12 cellular contexts compared by ENCODE assay signal in the genomic region with DNA sequence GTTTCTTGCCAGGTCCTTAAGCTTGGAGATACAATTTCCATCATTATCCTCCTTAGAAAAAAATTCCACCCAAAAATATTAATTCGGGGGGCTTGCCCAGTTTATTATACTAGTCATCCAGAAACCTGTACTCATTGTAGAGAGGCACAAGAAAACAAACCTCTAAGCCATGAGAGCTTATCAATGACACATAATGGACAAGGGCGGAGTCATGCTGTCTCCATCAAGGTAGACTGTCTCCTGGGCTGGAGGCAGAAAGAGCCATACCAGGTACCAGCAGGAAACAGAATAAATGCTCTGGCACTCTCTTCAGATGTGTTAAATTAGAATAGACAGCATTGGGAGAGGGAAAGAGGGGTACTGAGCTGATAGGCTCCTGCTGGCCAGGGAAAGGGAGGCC.
A peak's percentile ranks its signal among the peaks of the same experiment; 100 is the strongest.
DNase-seq lines count a peak whose midpoint lies in the region; ATAC-seq and TF ChIP-seq lines count a peak whose summit lies in the region.
"Had no signal": no experiment of that assay in that cellular context is flagged by ENCODE, and none has a peak within 500 bp of the region (broad histone marks: within the 10 kb centered on the region; RNA-seq: fewer than 3 reads in every experiment).

No MANE protein-coding gene starts in this region.

- H3K27me3 ChIP-seq in SJSA1 (replicated peaks) (no peaks in the 10 kb centered on the region), duodenal mucosa (ENCODE audit: control insufficient read depth in 1 of 2, insufficient read depth in 2 of 2, low read length in 2 of 2) (no peaks in the 10 kb centered on the region), smooth muscle cell (ENCODE audit: low read depth) (no peaks in the 10 kb centered on the region), aorta (ENCODE audit: control insufficient read depth in 1 of 2, insufficient read depth in 2 of 2, low read length in 1 of 2) (no peaks in the 10 kb centered on the region)

- peak overlapping the region; percentile 34 for H3K4me2 ChIP-seq in smooth muscle cell

- no peaks in the 10 kb centered on the region for H3K79me2 ChIP-seq in smooth muscle cell (ENCODE audit: low read depth)

- no peak overlapping the region for H3K9ac ChIP-seq in duodenal mucosa (ENCODE audit: low read depth in 1 of 2, low read length in 2 of 2)
- peak overlapping the region; percentile 35 for H3K9ac ChIP-seq in smooth muscle cell (ENCODE audit: low read depth)

- TF ChIP-seq CTCF in smooth muscle cell (IDR thresholded peaks at IDR 0.05; ENCODE audit: borderline replicate concordance, insufficient read depth, poor library complexity, severe bottlenecking): no peak

- intact Hi-C loops in aorta (cut with DNase I): no loop called here

- H3K36me3 ChIP-seq in SJSA1 (0 out of 2 replicates have a peak, but pooled peaks cover 2% of the 10 kb centered on the region), duodenal mucosa (ENCODE audit: control insufficient read depth in 1 of 2, insufficient read depth in 2 of 2, low read length in 2 of 2) (peaks cover 0 to 4% of the 10 kb centered on the region in 2 donors), smooth muscle cell (ENCODE audit: low read depth) (no peaks in the 10 kb centered on the region), aorta (ENCODE audit: control insufficient read depth in 1 of 2, insufficient read depth in 2 of 2, low read length in 1 of 2) (no peaks in the 10 kb centered on the region)

- 100% methylated on average over 2 of the region's 2 CpGs for WGBS in smooth muscle cell (ENCODE audit: low lambda C conversion rate)
- 96% methylated on average over 2 of the region's 2 CpGs for WGBS in aorta, 2 donors

- peak; percentile 18 for DNase-seq in activated CD4-positive, alpha-beta T cell treated with anti-CD3 and anti-CD28 coated beads for 48 hours
- no peak for DNase-seq in activated CD4-positive, alpha-beta T cell treated with anti-CD3 and anti-CD28 coated beads, Interleukin-2, amount 50 U/mL, for 4 hours
- DNase-seq in SJSA1 (ENCODE audit: low read depth in 1 of 2, low spot score in 2 of 2): no peak
- DNase-seq in smooth muscle cell (lab: John Stamatoyannopoulos, UW; ENCODE audit: unreplicated experiment): no peak
- no peak for DNase-seq in NCI-H1436 (lab: John Stamatoyannopoulos, UW)
- DNase-seq in aorta: no peak
- DNase-seq: ACHN, DMS53, MV-4-11, NCI-H446 treated with DMSO at 0.1 percent for 48 hours had no signal

- no peak overlapping the region for H2AFZ ChIP-seq in smooth muscle cell (ENCODE audit: low read depth)

- H4K20me1 ChIP-seq in smooth muscle cell (ENCODE audit: low read depth): no peaks in the 10 kb centered on the region

- peak overlapping the region; percentile 86 for H3K27ac ChIP-seq in SJSA1
- peak overlapping the region; percentile 60 for H3K27ac ChIP-seq in duodenal mucosa (ENCODE audit: low read depth, low read length)
- peak overlapping the region; percentile 83 for H3K27ac ChIP-seq in smooth muscle cell (ENCODE audit: low read depth)
- no peak overlapping the region for H3K27ac ChIP-seq in aorta (ENCODE audit: low read depth in 1 of 2, low read length in 2 of 2)

- peaks cover 25% of the 10 kb centered on the region for H3F3A ChIP-seq in smooth muscle cell (ENCODE audit: low read depth)

- H3K4me1 ChIP-seq in SJSA1 (replicated peaks): peaks cover 56% of the 10 kb centered on the region
- H3K4me1 ChIP-seq in duodenal mucosa (ENCODE audit: control insufficient read depth in 1 of 2, insufficient read depth in 2 of 2, low read length in 2 of 2): peaks cover 59 to 60% of the 10 kb centered on the region in 2 donors
- H3K4me1 ChIP-seq in smooth muscle cell (ENCODE audit: low read depth): peaks cover 12% of the 10 kb centered on the region
- H3K4me1 ChIP-seq in aorta (ENCODE audit: control insufficient read depth in 1 of 2, insufficient read depth in 2 of 2, low read length in 2 of 2): no peaks in the 10 kb centered on the region

- ATAC-seq in HG02798 (IDR thresholded peaks at IDR 0.05; ENCODE audit: poor library complexity, unreplicated experiment) (no peak), aorta (ENCODE audit: low FRiP score) (no peak)

- no peaks in the 10 kb centered on the region for H3K9me3 ChIP-seq in SJSA1 (replicated peaks)
- H3K9me3 ChIP-seq in duodenal mucosa (ENCODE audit: control insufficient read depth in 1 of 2, low read length in 2 of 2): no peaks in the 10 kb centered on the region
- no peaks in the 10 kb centered on the region for H3K9me3 ChIP-seq in smooth muscle cell (replicated peaks; ENCODE audit: low read depth)
- H3K9me3 ChIP-seq in aorta (ENCODE audit: control insufficient read depth, low read length): no peaks in the 10 kb centered on the region

- H3K4me3 ChIP-seq in SJSA1 (no peak overlapping the region), duodenal mucosa (ENCODE audit: low read depth in 1 of 2, low read length in 2 of 2) (no peak overlapping the region), smooth muscle cell (no peak overlapping the region), aorta (ENCODE audit: low read length in 2 of 2) (no peak overlapping the region)

Comparison
In these comparisons a context has a peak if more than half of its experiments do, and no peak if none do; other contexts are left out.
1. H3K27ac ChIP-seq: peak in SJSA1 (single experiment), duodenal mucosa (single experiment) and smooth muscle cell (single experiment); none in aorta (0 of 2).